In the genomic region with DNA sequence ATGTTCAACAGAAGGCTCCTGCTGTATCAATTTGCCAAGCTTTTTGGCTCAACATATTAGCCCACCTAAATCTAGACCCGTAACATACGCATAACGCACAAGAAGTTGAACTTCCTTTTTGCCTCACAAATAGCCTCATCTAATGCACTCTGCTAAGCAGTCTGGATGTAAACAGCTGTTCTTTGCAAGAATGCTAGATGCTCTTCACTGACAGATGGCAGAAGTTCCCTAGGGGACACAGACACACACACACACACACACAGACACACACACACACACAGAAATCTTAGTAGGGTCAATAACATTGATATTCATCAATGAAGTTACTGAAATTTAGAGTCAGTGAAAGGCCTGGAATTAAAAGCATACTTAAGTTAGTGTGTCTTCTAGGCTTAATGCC, we compare ENCODE assay signal across 32 cellular contexts. TPM values are rescaled to one million over a fixed set of nuclear protein-coding genes. Genes with fewer than 3 reads are reported as not detected.
"Had no signal": no experiment of that assay in that cellular context is flagged by ENCODE, and none has a peak within 500 bp of the region (broad histone marks: within the 10 kb centered on the region; RNA-seq: fewer than 3 reads in every experiment).

No MANE protein-coding gene starts in this region.

- H3K36me3 ChIP-seq: breast epithelium, lower lobe of right lung, neutrophil, pancreas, right atrium auricular region had no signal

- H2AFZ ChIP-seq: hepatocyte had no signal

- ATAC-seq: activated CD4-positive, alpha-beta T cell treated with anti-CD3 and anti-CD28 coated beads for 36 hours; activated T-cell treated with anti-CD3 and anti-CD28 coated beads, Interleukin-2, amount 50 U/mL, for 4 hours; esophagus mucosa; left lobe of liver; lower lobe of right lung; natural killer cell; pancreas; psoas muscle; WTC11 had no signal

- H3K27ac ChIP-seq: breast epithelium, hepatocyte, lower lobe of right lung, neutrophil, pancreas, psoas muscle, right atrium auricular region, tibial artery had no signal

- H3K27me3 ChIP-seq: breast epithelium, hepatocyte, neutrophil, pancreas, right atrium auricular region, tibial artery had no signal

- H3K4me1 ChIP-seq: breast epithelium, lower lobe of right lung, pancreas, psoas muscle, right atrium auricular region had no signal

- DNase-seq: activated CD4-positive, alpha-beta T cell treated with anti-CD3 and anti-CD28 coated beads for 36 hours; activated CD4-positive, alpha-beta T cell treated with anti-CD3 and anti-CD28 coated beads, Interleukin-2, amount 50 U/mL, for 4 hours; activated CD8-positive, alpha-beta memory T cell treated with anti-CD3 and anti-CD28 coated beads for 24 hours; activated CD8-positive, alpha-beta memory T cell treated with anti-CD3 and anti-CD28 coated beads, Interleukin-2, amount 50 U/mL, for 48 hours; activated naive CD4-positive, alpha-beta T cell treated with Interleukin-2 at 50 U/mL for 16 hours; activated naive CD8-positive, alpha-beta T cell treated with anti-CD3 and anti-CD28 coated beads for 36 hours; activated T-cell treated with anti-CD3 and anti-CD28 coated beads, Interleukin-2, amount 50 U/mL, for 4 hours; amniotic stem cell; effector memory CD4-positive, alpha-beta T cell; foreskin melanocyte; immature natural killer cell; lower lobe of right lung; natural killer cell; pancreas; psoas muscle; stimulated activated CD4-positive, alpha-beta T cell treated with anti-CD3 and anti-CD28 coated beads, Interleukin-12 subunit alpha, Interleukin-12 subunit beta, amount 100 ng/mL, for 4 hours; stimulated activated CD4-positive, alpha-beta T cell treated with anti-CD3 and anti-CD28 coated beads, Interleukin-4, amount 100 ng/mL, for 4 hours; T1000; tibial artery had no signal

- H3K4me3 ChIP-seq: breast epithelium, hepatocyte, lower lobe of right lung, pancreas, psoas muscle, right atrium auricular region, tibial artery had no signal

- H3K79me2 ChIP-seq: hepatocyte had no signal

- H3K9me3 ChIP-seq: breast epithelium, lower lobe of right lung, neutrophil, pancreas, psoas muscle, right atrium auricular region, tibial artery had no signal

- H3K4me2 ChIP-seq: hepatocyte had no signal

RNA-seq across cellular contexts. Expression of gene PCA3, which starts 13.2 kb away (rescaled TPM):
- total RNA-seq: activated CD4-positive, alpha-beta T cell treated with anti-CD3 and anti-CD28 coated beads for 36 hours; activated naive CD8-positive, alpha-beta T cell treated with anti-CD3 and anti-CD28 coated beads for 36 hours; activated T-cell treated with anti-CD3 and anti-CD28 coated beads, Interleukin-2, amount 50 U/mL, for 4 hours; dermis microvascular lymphatic vessel endothelial cell; esophagus mucosa; hepatocyte; kidney epithelial cell; lower lobe of right lung; mesenteric fat pad; mucosa of gallbladder; pancreas; psoas muscle; right atrium auricular region; skeletal muscle tissue; ureter; WTC11 had no signal
